15 cellular contexts compared by ENCODE assay signal in the genomic region with DNA sequence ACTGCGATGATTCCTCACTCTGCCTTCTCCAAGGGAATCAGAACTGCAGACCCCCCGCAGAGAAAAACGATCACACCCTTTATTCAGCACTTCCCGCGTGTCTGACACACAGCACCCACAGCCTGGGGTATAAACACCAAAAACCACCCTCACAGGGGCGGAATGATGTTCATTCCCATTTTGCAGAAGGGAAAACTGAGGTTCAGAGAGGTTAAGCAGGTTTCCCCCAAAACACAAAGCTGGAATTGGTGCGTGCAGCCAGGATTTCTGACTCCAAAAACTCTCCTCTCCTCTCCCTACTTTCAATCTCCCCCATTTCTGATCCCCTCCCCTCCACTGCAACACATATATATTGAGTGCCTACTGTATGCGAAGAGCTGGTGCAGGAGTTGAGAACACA. TPM values are rescaled to one million over a fixed set of nuclear protein-coding genes. Genes with fewer than 3 reads are reported as not detected.
DNase-seq lines count a peak whose midpoint lies in the region; ATAC-seq, FAIRE-seq and TF ChIP-seq lines count a peak whose summit lies in the region.
"Had no signal": no experiment of that assay in that cellular context is flagged by ENCODE, and none has a peak within 500 bp of the region (broad histone marks: within the 10 kb centered on the region; RNA-seq: fewer than 3 reads in every experiment).

No MANE protein-coding gene starts in this region.

- DNase-seq in CD14-positive monocyte (ENCODE audit: low spot score) = no peak
- DNase-seq in naive thymus-derived CD4-positive, alpha-beta T cell = no peak
- DNase-seq in D721Med (ENCODE audit: insufficient read length, low spot score) = no peak
- no peak for DNase-seq in Right ventricle myocardium superior
- no peak for DNase-seq in NCI-H446 treated with DMSO at 0.1 percent for 48 hours (lab: John Stamatoyannopoulos, UW)
- DNase-seq: anterior cingulate cortex, DMS 273 treated with DMSO at 0.1 percent for 48 hours, heart left ventricle, NCI-H1105, NCI-H524 treated with DMSO at 0.1 percent for 48 hours, SJCRH30, uterus had no signal

- peak overlapping the region in 4 of 7 donors; percentile 13 to 87 (median 80) for H3K27ac Mint-ChIP-seq in CD14-positive monocyte
- H3K27ac Mint-ChIP-seq in activated T-helper 17 cell treated with anti-CD3 and anti-CD28 coated beads, Interleukin-2, amount 50 U/mL, for 72 hours = peak overlapping the region; percentile 93
- H3K27ac Mint-ChIP-seq in naive thymus-derived CD4-positive, alpha-beta T cell = peak overlapping the region in 6 of 9 donors; percentile 44 to 91 (median 66)

- CTCF ChIA-PET in naive thymus-derived CD4-positive, alpha-beta T cell (lab: Charles Lee) = interaction anchor here (0.8 kb wide), 1 partner anchor 132 kb away, joined by 4 read pairs; no protein-coding TSS in a partner anchor

- H3F3A ChIP-seq in DOHH2 (ENCODE audit: control insufficient read depth, insufficient read depth) = peaks cover 2% of the 10 kb centered on the region; the same call in 1 of the 2 replicates

- H3K36me3 ChIP-seq in DOHH2 (ENCODE audit: control insufficient read depth, low read length) = peaks cover 8% of the 10 kb centered on the region
- H3K36me3 ChIP-seq in naive thymus-derived CD4-positive, alpha-beta T cell (ENCODE audit: control insufficient read depth in 2 of 3, insufficient read depth in 3 of 3, low read length in 3 of 3) = no peaks in the 10 kb centered on the region
- H3K36me3 ChIP-seq: heart left ventricle, SJCRH30, uterus had no signal

- intact Hi-C loops in CD14-positive monocyte (cut with micrococcal nuclease) (loop anchor here (5.0 to 10.0 kb wide), 4 partner anchors 33 to 57 kb away; partner anchors contain the start of gene XYLT1 (in 1 of the 2)), Right ventricle myocardium superior (cut with DNase I) (no loop called here)
- intact Hi-C loops in naive thymus-derived CD4-positive, alpha-beta T cell (cut with micrococcal nuclease) = loop anchor here in 1 of 2 donors (5.0 kb wide), 2 partner anchors 48 to 57 kb away; partner anchors contain the start of gene XYLT1

- H3K27ac ChIP-seq in DOHH2 (ENCODE audit: low read depth, low read length) = peak overlapping the region; percentile 57
- no peak overlapping the region for H3K27ac ChIP-seq in naive thymus-derived CD4-positive, alpha-beta T cell (ENCODE audit: low read depth, low read length)
- H3K27ac ChIP-seq: KMS-11, SJCRH30, uterus had no signal

- H3K4me3 ChIP-seq in DOHH2 (ENCODE audit: low read length) = peak overlapping the region; percentile 62
- no peak overlapping the region for H3K4me3 ChIP-seq in naive thymus-derived CD4-positive, alpha-beta T cell (ENCODE audit: low read length)
- H3K4me3 ChIP-seq: heart left ventricle, SJCRH30, uterus had no signal

- peak overlapping the region; percentile 86 for H3K4me2 ChIP-seq in DOHH2 (ENCODE audit: low read length)
- H3K4me2 ChIP-seq: KMS-11 had no signal

- no peak for ATAC-seq in activated T-helper 17 cell treated with anti-CD3 and anti-CD28 coated beads, Interleukin-2, amount 50 U/mL, for 72 hours (replicated peaks)
- ATAC-seq in naive thymus-derived CD4-positive, alpha-beta T cell = no peak
- ATAC-seq in Right ventricle myocardium superior (ENCODE audit: poor library complexity) = no peak
- ATAC-seq: heart left ventricle had no signal

- H3K79me2 ChIP-seq in DOHH2 (ENCODE audit: control insufficient read depth, low read length) = peaks cover 55% of the 10 kb centered on the region

- H3K27me3 ChIP-seq in DOHH2 (ENCODE audit: control insufficient read depth, low read length) = no peaks in the 10 kb centered on the region
- H3K27me3 ChIP-seq in naive thymus-derived CD4-positive, alpha-beta T cell (ENCODE audit: control insufficient read depth in 2 of 2, insufficient read depth in 2 of 2, low read length in 2 of 2) = no peaks in the 10 kb centered on the region
- H3K27me3 ChIP-seq: heart left ventricle, SJCRH30, uterus had no signal

- peaks cover 0 to 5% (median 0%) of the 10 kb centered on the region in 7 donors for H3K9me3 Mint-ChIP-seq in CD14-positive monocyte
- no peaks in the 10 kb centered on the region for H3K9me3 Mint-ChIP-seq in activated T-helper 17 cell treated with anti-CD3 and anti-CD28 coated beads, Interleukin-2, amount 50 U/mL, for 72 hours
- peaks cover 0 to 7% (median 0%) of the 10 kb centered on the region in 11 donors for H3K9me3 Mint-ChIP-seq in naive thymus-derived CD4-positive, alpha-beta T cell

- peaks cover 0 to 2% (median 0%) of the 10 kb centered on the region in 3 donors for H3K27me3 Mint-ChIP-seq in CD14-positive monocyte (ENCODE audit: low read depth in 3 of 3)
- no peaks in the 10 kb centered on the region for H3K27me3 Mint-ChIP-seq in activated T-helper 17 cell treated with anti-CD3 and anti-CD28 coated beads, Interleukin-2, amount 50 U/mL, for 72 hours
- H3K27me3 Mint-ChIP-seq in naive thymus-derived CD4-positive, alpha-beta T cell = no peaks in the 10 kb centered on the region

- no peaks in the 10 kb centered on the region for H3K9me3 ChIP-seq in DOHH2 (ENCODE audit: control insufficient read depth, insufficient read depth, low read length)
- no peaks in the 10 kb centered on the region for H3K9me3 ChIP-seq in naive thymus-derived CD4-positive, alpha-beta T cell (ENCODE audit: control insufficient read depth in 2 of 3, low read length in 3 of 3)
- H3K9me3 ChIP-seq: heart left ventricle, SJCRH30, uterus had no signal

- H4K20me1 ChIP-seq in DOHH2 (ENCODE audit: control insufficient read depth, insufficient read depth, low read depth, low read length) = peaks cover 3% of the 10 kb centered on the region; the same call in 1 of the 2 replicates

- H3K9me2 ChIP-seq in DOHH2 (replicated peaks; ENCODE audit: control insufficient read depth, low read length) = no peaks in the 10 kb centered on the region

- H3K4me1 ChIP-seq in DOHH2 (ENCODE audit: control insufficient read depth, low read length) = peaks cover 57% of the 10 kb centered on the region
- H3K4me1 ChIP-seq in naive thymus-derived CD4-positive, alpha-beta T cell (ENCODE audit: control insufficient read depth in 2 of 2, insufficient read depth in 2 of 2, low read length in 2 of 2) = peaks cover 13 to 14% of the 10 kb centered on the region in 2 donors
- H3K4me1 ChIP-seq: SJCRH30, uterus had no signal

- no peak overlapping the region for H3K4me3 Mint-ChIP-seq in CD14-positive monocyte
- H3K4me3 Mint-ChIP-seq in activated T-helper 17 cell treated with anti-CD3 and anti-CD28 coated beads, Interleukin-2, amount 50 U/mL, for 72 hours = peak overlapping the region; percentile 83
- peak overlapping the region in 3 of 10 donors; percentile 39 to 80 (median 71) for H3K4me3 Mint-ChIP-seq in naive thymus-derived CD4-positive, alpha-beta T cell

- peaks cover 49% of the 10 kb centered on the region for H3K4me1 Mint-ChIP-seq in CD14-positive monocyte
- H3K4me1 Mint-ChIP-seq in activated T-helper 17 cell treated with anti-CD3 and anti-CD28 coated beads, Interleukin-2, amount 50 U/mL, for 72 hours = peaks cover 37% of the 10 kb centered on the region
- peaks cover 20 to 65% (median 51%) of the 10 kb centered on the region in 7 donors for H3K4me1 Mint-ChIP-seq in naive thymus-derived CD4-positive, alpha-beta T cell

- no peak for FAIRE-seq in D721Med (lab: Jason Lieb, UNC)

- peaks cover 5 to 14% of the 10 kb centered on the region in 2 donors for H3K36me3 Mint-ChIP-seq in CD14-positive monocyte
- H3K36me3 Mint-ChIP-seq in activated T-helper 17 cell treated with anti-CD3 and anti-CD28 coated beads, Interleukin-2, amount 50 U/mL, for 72 hours (ENCODE audit: low read depth) = peaks cover 6% of the 10 kb centered on the region
- peaks cover 4 to 38% (median 11%) of the 10 kb centered on the region in 5 donors for H3K36me3 Mint-ChIP-seq in naive thymus-derived CD4-positive, alpha-beta T cell

- POLR2A ChIA-PET in naive thymus-derived CD4-positive, alpha-beta T cell (lab: Charles Lee) = interaction anchor here (1.1 kb wide), 1 partner anchor 38 kb away, joined by 3 read pairs; no protein-coding TSS in a partner anchor

- no peak for TF ChIP-seq CTCF in CD14-positive monocyte (IDR thresholded peaks at IDR 0.05)
- no peak for TF ChIP-seq CTCF in DOHH2 (IDR thresholded peaks at IDR 0.05; ENCODE audit: low read depth, low read length, poor library complexity, severe bottlenecking)
- no peak for TF ChIP-seq CTCF in D721Med (IDR thresholded peaks at IDR 0.05; ENCODE audit: insufficient read depth, missing control alignments)

RNA-seq across cellular contexts. Expression of gene XYLT1, which starts 55.8 kb away (rescaled TPM):
- 1 to 10 TPM in 1 of 2 donors, under 1 TPM in 1; 0.51 to 1.6 TPM for polyA plus RNA-seq in CD14-positive monocyte
- 10 to 100 TPM; 21.4 to 22.6 TPM for total RNA-seq in activated T-helper 17 cell treated with anti-CD3 and anti-CD28 coated beads, Interleukin-2, amount 50 U/mL, for 72 hours
- 10 to 100 TPM; 29.6 to 50.4 (median 48.6) TPM for total RNA-seq in naive thymus-derived CD4-positive, alpha-beta T cell
- polyA plus RNA-seq in naive thymus-derived CD4-positive, alpha-beta T cell = 1 to 10 TPM; 1.9 to 2.0 TPM
- total RNA-seq in Right ventricle myocardium superior = 1.7 TPM
